In genomic region chr10:35824704-35825103, GRCh38 we compare ENCODE assay signal across 26 cellular contexts.
DNase-seq lines count a peak whose midpoint lies in the region; TF ChIP-seq lines count a peak whose summit lies in the region.
"Had no signal": no experiment of that assay in that cellular context is flagged by ENCODE, and none has a peak within 500 bp of the region (broad histone marks: within the 10 kb centered on the region; RNA-seq: fewer than 3 reads in every experiment).

No MANE protein-coding gene starts in this region.

- TF ChIP-seq CTCF in breast epithelium (IDR thresholded peaks at IDR 0.05): no peak
- no peak for TF ChIP-seq CTCF in MCF 10A (IDR thresholded peaks at IDR 0.05; ENCODE audit: unreplicated experiment)
- no peak for TF ChIP-seq CTCF in BE2C (IDR thresholded peaks at IDR 0.05; ENCODE audit: low read depth, low read length)
- no peak for TF ChIP-seq CTCF in ovary (IDR thresholded peaks at IDR 0.05)

- H2BK120ac ChIP-seq in mesenchymal stem cell (ENCODE audit: low read depth, low read length): no peak overlapping the region

- DNase-seq in breast epithelium (ENCODE audit: low spot score in 2 of 2) (no peak), MCF 10A (ENCODE audit: unreplicated experiment) (no peak), globus pallidus (ENCODE audit: low spot score) (peak; percentile 11), DMS 273 treated with DMSO at 0.1 percent for 48 hours (lab: John Stamatoyannopoulos, UW) (no peak), BE2C (no peak), ovary (no peak), mesenchymal stem cell (no peak)
- DNase-seq: ACHN; Caco-2; CD4-positive, alpha-beta memory T cell; GDM1; GOT3; IMR-90; NCI-H1105 treated with DMSO at 0.1 percent for 48 hours; NCI-H2081; NCI-H2171; NCI-H345; NCI-H524; NCI-H774; NK-92 treated with Interleukin-12 subunit alpha and Interleukin-12 subunit beta, amount 100 ng/mL, for 24 hours; SHP77 treated with DMSO at 0.1 percent for 48 hours had no signal

- H4K91ac ChIP-seq in mesenchymal stem cell (ENCODE audit: low read length): no peak overlapping the region

- H3K27me3 ChIP-seq in breast epithelium (no peaks in the 10 kb centered on the region), skeletal muscle tissue (ENCODE audit: control insufficient read depth in 3 of 3, insufficient read depth in 3 of 3, low read length in 3 of 3) (no peaks in the 10 kb centered on the region), BE2C (no peaks in the 10 kb centered on the region), ovary (no peaks in the 10 kb centered on the region), mesenchymal stem cell (ENCODE audit: control insufficient read depth in 1 of 2, insufficient read depth in 1 of 2, low read length in 2 of 2) (no peaks in the 10 kb centered on the region)
- H3K27me3 ChIP-seq: BLaER1 treated with 17β-estradiol and CSF1 and Interleukin-3, amounts not matched to agents 10 nM and 100 nM had no signal

- no peaks in the 10 kb centered on the region for H3K79me1 ChIP-seq in mesenchymal stem cell (replicated peaks; ENCODE audit: low read length, poor library complexity, severe bottlenecking)

- H3K27ac Mint-ChIP-seq in MCF 10A (ENCODE audit: low read depth, unreplicated experiment): no peak overlapping the region
- H3K27ac Mint-ChIP-seq: CD4-positive, alpha-beta memory T cell had no signal

- intact Hi-C loops in breast epithelium (cut with DNase I; ENCODE audit: low total_unique reads): no loop called here
- intact Hi-C loops in MCF 10A (cut with micrococcal nuclease): no loop called here
- intact Hi-C loops in ovary (cut with DNase I): no loop called here

- no peak overlapping the region for H3K4ac ChIP-seq in mesenchymal stem cell (ENCODE audit: low read depth in 1 of 2, low read length in 2 of 2)

- BruUV-seq in MCF 10A (replicated peaks; lab: Mats Ljungman, UMichigan): no TSS peak

- no peak overlapping the region for H2AK5ac ChIP-seq in mesenchymal stem cell (ENCODE audit: low read length, severe bottlenecking)

- no peak overlapping the region for H2BK15ac ChIP-seq in mesenchymal stem cell (ENCODE audit: low read depth, poor library complexity, severe bottlenecking)

- H3K36me3 ChIP-seq in breast epithelium (no peaks in the 10 kb centered on the region), skeletal muscle tissue (ENCODE audit: control insufficient read depth in 3 of 3, insufficient read depth in 3 of 3, low read length in 3 of 3) (no peaks in the 10 kb centered on the region), BE2C (no peaks in the 10 kb centered on the region), ovary (no peaks in the 10 kb centered on the region), mesenchymal stem cell (ENCODE audit: control insufficient read depth in 1 of 2, insufficient read depth in 2 of 2, low read depth in 1 of 2, low read length in 2 of 2) (no peaks in the 10 kb centered on the region)
- H3K36me3 ChIP-seq: BLaER1 treated with 17β-estradiol and CSF1 and Interleukin-3, amounts not matched to agents 10 nM and 100 nM had no signal

- H3K27me3 Mint-ChIP-seq in MCF 10A (ENCODE audit: insufficient read depth, unreplicated experiment): no peaks in the 10 kb centered on the region
- H3K27me3 Mint-ChIP-seq: CD4-positive, alpha-beta memory T cell had no signal

- peak overlapping the region; percentile 54 to 81 for H3K27ac ChIP-seq in breast epithelium
- H3K27ac ChIP-seq in skeletal muscle tissue (ENCODE audit: low read depth, low read length): peak overlapping the region; percentile 29
- no peak overlapping the region for H3K27ac ChIP-seq in ovary
- no peak overlapping the region for H3K27ac ChIP-seq in mesenchymal stem cell (ENCODE audit: low read length, poor library complexity, severe bottlenecking)
- H3K27ac ChIP-seq: 22Rv1, KMS-11, RWPE1 had no signal

- POLR2A ChIA-PET in MCF 10A (lab: Yijun Ruan, JAX): no interaction called here

- H4K8ac ChIP-seq in mesenchymal stem cell (ENCODE audit: low read length): no peak overlapping the region

- TF ChIP-seq EP300 in ovary (IDR thresholded peaks at IDR 0.05): no peak

- H3K9ac ChIP-seq in skeletal muscle tissue (ENCODE audit: low read depth in 1 of 3, low read length in 3 of 3) (no peak overlapping the region), mesenchymal stem cell (ENCODE audit: low read length) (no peak overlapping the region)
- H3K9ac ChIP-seq: BLaER1 treated with 17β-estradiol and CSF1 and Interleukin-3, amounts not matched to agents 10 nM and 100 nM; KMS-11 had no signal

- no peaks in the 10 kb centered on the region for H3K9me3 ChIP-seq in breast epithelium
- H3K9me3 ChIP-seq in skeletal muscle tissue (ENCODE audit: control insufficient read depth in 3 of 3, low read length in 3 of 3): no peaks in the 10 kb centered on the region
- no peaks in the 10 kb centered on the region for H3K9me3 ChIP-seq in BE2C
- no peaks in the 10 kb centered on the region for H3K9me3 ChIP-seq in ovary
- H3K9me3 ChIP-seq in mesenchymal stem cell (ENCODE audit: control insufficient read depth, low read length): no peaks in the 10 kb centered on the region
- H3K9me3 ChIP-seq: Caco-2 had no signal

- no peak overlapping the region for H2BK5ac ChIP-seq in mesenchymal stem cell (ENCODE audit: low read depth, low read length, poor library complexity, severe bottlenecking)

- no peak overlapping the region for H3K23ac ChIP-seq in mesenchymal stem cell (ENCODE audit: low read length in 2 of 2)

- peaks cover 10% of the 10 kb centered on the region for H3K4me1 Mint-ChIP-seq in MCF 10A (ENCODE audit: insufficient read depth, unreplicated experiment)
- H3K4me1 Mint-ChIP-seq: CD4-positive, alpha-beta memory T cell had no signal

- 40 to 55% (median 48%) methylated on average over 3 of the region's 3 CpGs for WGBS in ovary, 3 donors
- WGBS in mesenchymal stem cell: 88% methylated on average over 3 of the region's 3 CpGs

- peak overlapping the region in 1 of 2 experiments; percentile 7 for H3K18ac ChIP-seq in mesenchymal stem cell (ENCODE audit: low read depth in 1 of 2, low read length in 2 of 2)

- CTCF ChIA-PET in MCF 10A (lab: Yijun Ruan, JAX): no interaction called here

- no peak for TF ChIP-seq POLR2A in breast epithelium (IDR thresholded peaks at IDR 0.05)
- no peak for TF ChIP-seq POLR2A in ovary (IDR thresholded peaks at IDR 0.05)

- no peaks in the 10 kb centered on the region for H3K36me3 Mint-ChIP-seq in MCF 10A (ENCODE audit: insufficient read depth, unreplicated experiment)
- H3K36me3 Mint-ChIP-seq: CD4-positive, alpha-beta memory T cell had no signal

- H3K4me3 ChIP-seq in breast epithelium (no peak overlapping the region), skeletal muscle tissue (ENCODE audit: low read length in 3 of 3) (no peak overlapping the region), BE2C (ENCODE audit: low read depth, low read length) (no peak overlapping the region), ovary (no peak overlapping the region), mesenchymal stem cell (ENCODE audit: insufficient read depth in 1 of 2, low read depth in 1 of 2, low read length in 2 of 2) (no peak overlapping the region)
- H3K4me3 ChIP-seq: BLaER1 treated with 17β-estradiol and CSF1 and Interleukin-3, amounts not matched to agents 10 nM and 100 nM had no signal

- H3K4me2 ChIP-seq in mesenchymal stem cell (ENCODE audit: low read length, poor library complexity, severe bottlenecking): no peak overlapping the region
- H3K4me2 ChIP-seq: KMS-11 had no signal

- H3K14ac ChIP-seq in mesenchymal stem cell (ENCODE audit: low read length in 2 of 2): no peak overlapping the region

- H3K9me3 Mint-ChIP-seq in MCF 10A (ENCODE audit: unreplicated experiment): no peaks in the 10 kb centered on the region

- no peak overlapping the region for H2BK12ac ChIP-seq in mesenchymal stem cell (ENCODE audit: low read length in 2 of 2)

- no peak overlapping the region for H2AFZ ChIP-seq in mesenchymal stem cell (ENCODE audit: low read depth, low read length)

- H3K4me1 ChIP-seq in breast epithelium: no peaks in the 10 kb centered on the region
- H3K4me1 ChIP-seq in skeletal muscle tissue (ENCODE audit: control insufficient read depth in 3 of 3, insufficient read depth in 3 of 3, low read length in 3 of 3): peaks cover 6 to 17% (median 8%) of the 10 kb centered on the region in 3 donors
- no peaks in the 10 kb centered on the region; the same call in 1 of the 2 replicates for H3K4me1 ChIP-seq in BE2C
- peaks cover 4% of the 10 kb centered on the region for H3K4me1 ChIP-seq in ovary (ENCODE audit: insufficient read depth)
- peaks cover 3% of the 10 kb centered on the region for H3K4me1 ChIP-seq in mesenchymal stem cell (ENCODE audit: control insufficient read depth, insufficient read depth, low read depth, low read length)
- H3K4me1 ChIP-seq: Caco-2 had no signal

- H3K4me3 Mint-ChIP-seq in MCF 10A (ENCODE audit: unreplicated experiment): no peak overlapping the region
- H3K4me3 Mint-ChIP-seq: CD4-positive, alpha-beta memory T cell had no signal

Comparison
In these comparisons a context has a peak if more than half of its experiments do, and no peak if none do; other contexts are left out.
1. H3K27ac ChIP-seq: peak in breast epithelium (2 of 2) and skeletal muscle tissue (single experiment); none in ovary (0 of 2) and mesenchymal stem cell (single experiment).